In the genomic region with DNA sequence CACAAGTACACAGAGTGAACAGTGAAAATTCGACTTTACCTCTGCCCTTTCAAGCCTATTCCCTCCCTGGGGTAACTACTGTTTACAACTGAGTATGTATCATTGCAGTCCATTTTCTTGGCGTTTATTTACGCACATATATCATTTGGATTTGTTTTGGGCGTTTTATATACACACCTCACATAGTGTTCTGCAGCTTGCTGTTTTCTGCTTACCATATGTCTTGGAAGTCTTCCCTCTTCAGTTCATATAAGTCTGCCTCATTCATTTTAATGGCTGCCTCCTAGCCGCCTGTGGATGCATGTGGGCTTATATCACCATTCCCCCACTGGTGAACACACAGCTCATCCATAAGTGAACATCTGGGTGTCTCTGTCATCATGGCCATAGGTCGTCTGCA, we compare ENCODE assay signal across 22 cellular contexts. TPM values are rescaled to one million over a fixed set of nuclear protein-coding genes. Genes with fewer than 3 reads are reported as not detected.
"Had no signal": no experiment of that assay in that cellular context is flagged by ENCODE, and none has a peak within 500 bp of the region (broad histone marks: within the 10 kb centered on the region; RNA-seq: fewer than 3 reads in every experiment).

No MANE protein-coding gene starts in this region.

- H3K4me1 Mint-ChIP-seq: stimulated activated effector memory CD8-positive, alpha-beta T cell treated with anti-CD3 and anti-CD28 coated beads, Interleukin-12 subunit alpha, Interleukin-12 subunit beta, amount 100 ng/mL, for 72 hours had no signal

- H3K4me3 Mint-ChIP-seq: naive thymus-derived CD8-positive, alpha-beta T cell; stimulated activated effector memory CD8-positive, alpha-beta T cell treated with anti-CD3 and anti-CD28 coated beads, Interleukin-12 subunit alpha, Interleukin-12 subunit beta, amount 100 ng/mL, for 72 hours had no signal

- H3K27ac ChIP-seq: dorsolateral prefrontal cortex, gastrocnemius medialis, left lung, parathyroid adenoma, prostate gland, right atrium auricular region, stomach, thyroid gland, vagina had no signal

- H3K9me3 Mint-ChIP-seq: naive thymus-derived CD8-positive, alpha-beta T cell; stimulated activated effector memory CD8-positive, alpha-beta T cell treated with anti-CD3 and anti-CD28 coated beads, Interleukin-12 subunit alpha, Interleukin-12 subunit beta, amount 100 ng/mL, for 72 hours had no signal

- H3K36me3 ChIP-seq: gastrocnemius medialis, left lung, prostate gland, right atrium auricular region, stomach, thyroid gland, vagina had no signal

- H3K36me3 Mint-ChIP-seq: naive thymus-derived CD8-positive, alpha-beta T cell; stimulated activated effector memory CD8-positive, alpha-beta T cell treated with anti-CD3 and anti-CD28 coated beads, Interleukin-12 subunit alpha, Interleukin-12 subunit beta, amount 100 ng/mL, for 72 hours had no signal

- H3K4me1 ChIP-seq: gastrocnemius medialis, left lung, parathyroid adenoma, prostate gland had no signal

- H3K4me3 ChIP-seq: dorsolateral prefrontal cortex, gastrocnemius medialis, left lung, prostate gland, right atrium auricular region, stomach, thyroid gland, vagina had no signal

- H3K27me3 ChIP-seq: gastrocnemius medialis, right atrium auricular region, thyroid gland, vagina had no signal

- DNase-seq: dorsolateral prefrontal cortex; effector CD4-positive, alpha-beta T cell; foreskin fibroblast; gastrocnemius medialis; head of caudate nucleus; left cardiac atrium; left lung; mesendoderm; occipital lobe; stimulated activated CD4-positive, alpha-beta T cell treated with anti-CD3 and anti-CD28 coated beads, Interleukin-2, amount 100 ng/mL, for 24 hours; stimulated activated CD4-positive, alpha-beta T cell treated with anti-CD3 and anti-CD28 coated beads, Interleukin-4, amount 100 ng/mL, for 24 hours; stimulated activated naive CD4-positive, alpha-beta T cell treated with Interleukin-2 at 50 U/mL for 16 hours; stomach; thyroid gland; trophoblast cell had no signal

- H3K9me3 ChIP-seq: gastrocnemius medialis, left lung, prostate gland, right atrium auricular region, stomach, thyroid gland, vagina had no signal

- FAIRE-seq: colon had no signal

- H3K27ac Mint-ChIP-seq: stimulated activated effector memory CD8-positive, alpha-beta T cell treated with anti-CD3 and anti-CD28 coated beads, Interleukin-12 subunit alpha, Interleukin-12 subunit beta, amount 100 ng/mL, for 72 hours had no signal

RNA-seq across cellular contexts. Expression of a gene that starts 41.6 kb away (rescaled TPM):
- total RNA-seq: naive thymus-derived CD8-positive, alpha-beta T cell; vagina had no signal
- polyA plus RNA-seq: naive thymus-derived CD8-positive, alpha-beta T cell had no signal
